21 cellular contexts compared by ENCODE assay signal in genomic region chr17:80256034-80256350, GRCh38. TPM values are rescaled to one million over a fixed set of nuclear protein-coding genes. Genes with fewer than 3 reads are reported as not detected.
DNase-seq lines count a peak whose midpoint lies in the region; ATAC-seq and TF ChIP-seq lines count a peak whose summit lies in the region.
"Had no signal": no experiment of that assay in that cellular context is flagged by ENCODE, and none has a peak within 500 bp of the region (broad histone marks: within the 10 kb centered on the region; RNA-seq: fewer than 3 reads in every experiment).

No MANE protein-coding gene starts in this region.

- H3K9me2 ChIP-seq in PC-9 (ENCODE audit: insufficient read depth) (no peaks in the 10 kb centered on the region), GM23338 (ENCODE audit: insufficient read depth) (no peaks in the 10 kb centered on the region)

- peak; percentile 57 for DNase-seq in Right ventricle myocardium inferior (ENCODE audit: missing footprints)
- no peak for DNase-seq in cardiac septum (ENCODE audit: low spot score)
- no peak for DNase-seq in PC-9
- no peak for DNase-seq in chondrocyte (ENCODE audit: low spot score)
- no peak for DNase-seq in upper lobe of left lung
- DNase-seq in mucosa of gallbladder (ENCODE audit: low spot score) = no peak
- no peak for DNase-seq in NCI-H2171 treated with DMSO at 0.1 percent for 48 hours (lab: John Stamatoyannopoulos, UW)
- no peak for DNase-seq in GM23338 (ENCODE audit: low spot score)
- DNase-seq: activated CD8-positive, alpha-beta memory T cell treated with anti-CD3 and anti-CD28 coated beads, Interleukin-2, amount 50 U/mL, for 48 hours; body of pancreas; cortex of kidney; EL; gastrocnemius medialis; MV-4-11; NCI-H1930; NCI-H510A; T-helper 9 cell had no signal

- H3F3A ChIP-seq in PC-9 (ENCODE audit: insufficient read depth, low read depth) = peaks cover 11% of the 10 kb centered on the region
- peaks cover 29% of the 10 kb centered on the region for H3F3A ChIP-seq in GM23338 (replicated peaks; ENCODE audit: low read depth)

- intact Hi-C loops in Right ventricle myocardium inferior (cut with DNase I) = loop anchor here (5.0 kb wide), 1 partner anchor 109 kb away; the partner anchor contains the start of gene EIF4A3
- intact Hi-C loops in cardiac septum (cut with DNase I) = no loop called here
- intact Hi-C loops in PC-9 (cut with micrococcal nuclease; ENCODE audit: unreplicated experiment) = no loop called here

- H3K36me3 Mint-ChIP-seq in chondrocyte (ENCODE audit: low read depth) (peaks cover 2% of the 10 kb centered on the region), GM23338 (ENCODE audit: low read depth) (no peaks in the 10 kb centered on the region)
- H3K36me3 Mint-ChIP-seq: type B pancreatic cell had no signal

- H3K9me3 Mint-ChIP-seq in chondrocyte (ENCODE audit: low read depth) (no peaks in the 10 kb centered on the region), GM23338 (no peaks in the 10 kb centered on the region)
- H3K9me3 Mint-ChIP-seq: type B pancreatic cell had no signal

- H3K27me3 Mint-ChIP-seq in chondrocyte (ENCODE audit: low read depth) (no peaks in the 10 kb centered on the region), GM23338 (ENCODE audit: insufficient read depth, low read depth, poor library complexity) (peaks cover 19% of the 10 kb centered on the region)
- H3K27me3 Mint-ChIP-seq: activated naive CD8-positive, alpha-beta T cell; type B pancreatic cell had no signal

- no peak for TF ChIP-seq EP300 in upper lobe of left lung (IDR thresholded peaks at IDR 0.05)

- H3K4me3 Mint-ChIP-seq in chondrocyte (ENCODE audit: unreplicated experiment) (no peak overlapping the region), GM23338 (no peak overlapping the region)
- H3K4me3 Mint-ChIP-seq: activated naive CD8-positive, alpha-beta T cell; type B pancreatic cell had no signal

- no peak for TF ChIP-seq CTCF in PC-9 (conservative IDR thresholded peaks at IDR 0.05)
- TF ChIP-seq CTCF in chondrocyte (IDR thresholded peaks at IDR 0.05) = no peak
- no peak for TF ChIP-seq CTCF in upper lobe of left lung (IDR thresholded peaks at IDR 0.05)
- no peak for TF ChIP-seq CTCF in GM23338 (conservative IDR thresholded peaks at IDR 0.05; ENCODE audit: low read depth in 2 of 2)

- H3K36me3 ChIP-seq in PC-9 (ENCODE audit: low read depth) = no peaks in the 10 kb centered on the region
- peaks cover 0 to 12% (median 6%) of the 10 kb centered on the region in 4 donors for H3K36me3 ChIP-seq in upper lobe of left lung
- H3K36me3 ChIP-seq in GM23338 (ENCODE audit: insufficient read depth) = no peaks in the 10 kb centered on the region
- H3K36me3 ChIP-seq: prostate gland had no signal

- H3K9me3 ChIP-seq in PC-9 (ENCODE audit: insufficient read depth, low read depth) = no peaks in the 10 kb centered on the region
- no peaks in the 10 kb centered on the region for H3K9me3 ChIP-seq in upper lobe of left lung
- H3K9me3 ChIP-seq: body of pancreas, gastrocnemius medialis, prostate gland had no signal

- H3K27ac ChIP-seq in PC-9 = peak overlapping the region; percentile 94
- peak overlapping the region in 3 of 4 donors; percentile 82 to 89 (median 83) for H3K27ac ChIP-seq in upper lobe of left lung
- no peak overlapping the region for H3K27ac ChIP-seq in GM23338 (ENCODE audit: low read depth)

- H2AFZ ChIP-seq in PC-9 (no peak overlapping the region), GM23338 (no peak overlapping the region)

- 96 to 98% methylated on average over 5 of the region's 5 CpGs for WGBS in upper lobe of left lung, 2 donors

- H3K27ac Mint-ChIP-seq in chondrocyte (ENCODE audit: unreplicated experiment) (peak overlapping the region; percentile 96), GM23338 (no peak overlapping the region)

- H3K4me1 ChIP-seq in PC-9 (replicated peaks; ENCODE audit: insufficient read depth) (peaks cover 42% of the 10 kb centered on the region), upper lobe of left lung (peaks cover 25 to 45% (median 34%) of the 10 kb centered on the region in 4 donors), GM23338 (ENCODE audit: insufficient read depth) (peaks cover 27% of the 10 kb centered on the region)

- CTCF ChIA-PET in PC-9 (lab: Charles Lee) = no interaction called here

- H3K4me3 ChIP-seq in PC-9 = no peak overlapping the region
- H3K4me3 ChIP-seq in upper lobe of left lung = no peak overlapping the region
- no peak overlapping the region for H3K4me3 ChIP-seq in GM23338
- H3K4me3 ChIP-seq: body of pancreas, gastrocnemius medialis, prostate gland had no signal

- H3K79me2 ChIP-seq in PC-9 (ENCODE audit: low read depth) (no peaks in the 10 kb centered on the region), GM23338 (replicated peaks; ENCODE audit: insufficient read depth) (no peaks in the 10 kb centered on the region)

- TF ChIP-seq POLR2A in upper lobe of left lung (IDR thresholded peaks at IDR 0.05) = no peak

- POLR2A ChIA-PET in PC-9 (lab: Charles Lee; ENCODE audit: unreplicated experiment) = interaction anchor here (0.7 kb wide), 1 partner anchor 15 kb away, joined by 4 read pairs; no protein-coding TSS in a partner anchor

- no peaks in the 10 kb centered on the region for H3K27me3 ChIP-seq in PC-9 (ENCODE audit: insufficient read depth, low read depth)
- no peaks in the 10 kb centered on the region for H3K27me3 ChIP-seq in upper lobe of left lung
- no peaks in the 10 kb centered on the region for H3K27me3 ChIP-seq in GM23338 (ENCODE audit: insufficient read depth)
- H3K27me3 ChIP-seq: body of pancreas, gastrocnemius medialis had no signal

- ATAC-seq in Right ventricle myocardium inferior (no peak), upper lobe of left lung (ENCODE audit: low FRiP score in 2 of 2) (no peak), GM23338 (no peak)
- ATAC-seq: activated CD4-positive, CD25-positive, alpha-beta regulatory T cell treated with anti-CD3 and anti-CD28 coated beads, Interleukin-2, amount 50 U/mL, for 24 hours; body of pancreas; gastrocnemius medialis had no signal

- H3K4me1 Mint-ChIP-seq in chondrocyte (ENCODE audit: low read depth) (peaks cover 29% of the 10 kb centered on the region), GM23338 (peaks cover 33% of the 10 kb centered on the region)

- BruUV-seq in PC-9 (replicated peaks; lab: Mats Ljungman, UMichigan) = no TSS peak

- H3K4me2 ChIP-seq in PC-9 (no peak overlapping the region), GM23338 (no peak overlapping the region)

- H4K20me1 ChIP-seq in PC-9 (ENCODE audit: insufficient read depth) (no peaks in the 10 kb centered on the region), GM23338 (replicated peaks; ENCODE audit: insufficient read depth) (no peaks in the 10 kb centered on the region; the same call in 1 of the 2 replicates)

TF ChIP-seq in GM23338, 12 proteins besides CTCF, POLR2A, EP300 and RAD21:
- no peak for TF ChIP-seq EZH2phosphoT487 (IDR thresholded peaks at IDR 0.05; ENCODE audit: unreplicated experiment)
- no peak for TF ChIP-seq ZNF331 (CRISPR knock-in tag; IDR thresholded peaks at IDR 0.05; ENCODE audit: low read depth)
- no peak for TF ChIP-seq REST (IDR thresholded peaks at IDR 0.05; ENCODE audit: unreplicated experiment)
- TF ChIP-seq POLR2AphosphoS5 (IDR thresholded peaks at IDR 0.05; ENCODE audit: low read depth) = no peak

RNA-seq across cellular contexts. Expression of gene RNF213, which starts 4.7 kb away (rescaled TPM):
- 28.6 TPM for total RNA-seq in Right ventricle myocardium inferior
- 46.4 TPM for total RNA-seq in cardiac septum
- total RNA-seq in PC-9 (2021) = 179 and 207 TPM in 2 replicates
- total RNA-seq in chondrocyte = 72.5 to 104 TPM (median 73.2 TPM) in 3 replicates
- 100 to 1,000 TPM; 135 to 619 (median 207) TPM for total RNA-seq in upper lobe of left lung
- 147 TPM for total RNA-seq in mucosa of gallbladder
- total RNA-seq in GM23338 (2014; rRNA removed; shearing (Covaris generic)) = 52.5 and 67.2 TPM in 2 replicates
- polyA plus RNA-seq in GM23338 (2016; fragmentation: Nextera tagmentation; extraction: Ambion mirVana) = 21.2 and 21.9 TPM in 2 replicates

RNA-seq across cellular contexts. Expression of gene SLC26A11, which starts 35.8 kb away (rescaled TPM):
- total RNA-seq in Right ventricle myocardium inferior (3.9 TPM), cardiac septum (8.3 TPM), PC-9 (2021) (12.4 and 14.1 TPM in 2 replicates), chondrocyte (16.2 to 19.0 TPM (median 16.2 TPM) in 3 replicates), upper lobe of left lung (100 to 1,000 TPM in 1 of 6 donors, 10 to 100 TPM in 5; 14.8 to 162 (median 43.1) TPM), mucosa of gallbladder (16.3 TPM)
- 16.1 and 23.0 TPM in 2 replicates for total RNA-seq in GM23338 (2014; rRNA removed; shearing (Covaris generic))
- polyA plus RNA-seq in GM23338 (2016; fragmentation: Nextera tagmentation; extraction: Ambion mirVana) = 10.8 and 10.9 TPM in 2 replicates

RNA-seq across cellular contexts. Expression of gene SGSH, which starts 35.9 kb away (rescaled TPM):
- total RNA-seq in Right ventricle myocardium inferior (12.4 TPM), cardiac septum (21.4 TPM), PC-9 (2021) (28.4 and 45.4 TPM in 2 replicates), chondrocyte (42.6 to 45.4 TPM (median 44.7 TPM) in 3 replicates), upper lobe of left lung (100 to 1,000 TPM in 2 of 6 donors, 10 to 100 TPM in 4; 36.3 to 264 (median 65.0) TPM), mucosa of gallbladder (64.8 TPM)
- total RNA-seq in GM23338 (2014; rRNA removed; shearing (Covaris generic)) = 9.6 and 26.9 TPM in 2 replicates
- polyA plus RNA-seq in GM23338 (2016; fragmentation: Nextera tagmentation; extraction: Ambion mirVana) = 17.5 and 18.6 TPM in 2 replicates
